Comparison of ENCODE assay signal across 27 cellular contexts in genomic region chr5:89470658-89471057, GRCh38.
"Had no signal": no experiment of that assay in that cellular context is flagged by ENCODE, and none has a peak within 500 bp of the region (broad histone marks: within the 10 kb centered on the region; RNA-seq: fewer than 3 reads in every experiment).

No MANE protein-coding gene starts in this region.

- H3K27me3 ChIP-seq: left lung, stomach, testis, thyroid gland, transverse colon, upper lobe of left lung, vagina had no signal

- H3K4me1 Mint-ChIP-seq: naive thymus-derived CD8-positive, alpha-beta T cell; neural crest cell; stimulated activated naive B cell treated with anti-CD40 and anti-IgM and Interleukin-4, amounts not matched to agents 10 μg/mL and 1 μg/mL and 100 μg/mL, for 72 hours had no signal

- H3K27me3 Mint-ChIP-seq: stimulated activated naive B cell treated with anti-CD40 and anti-IgM and Interleukin-4, amounts not matched to agents 10 μg/mL and 1 μg/mL and 100 μg/mL, for 72 hours had no signal

- H3K4me3 ChIP-seq: left lung, lower lobe of right lung, stomach, testis, thyroid gland, transverse colon, upper lobe of left lung, vagina had no signal

- H3K9me3 ChIP-seq: left lung, lower lobe of right lung, stomach, testis, thyroid gland, transverse colon, upper lobe of left lung, vagina had no signal

- DNase-seq: hippocampal formation; kidney glomerular epithelial cell; left cardiac atrium; left lung; lower lobe of right lung; mammary epithelial cell; mesenchymal stem cell; naive thymus-derived CD8-positive, alpha-beta T cell; occipital lobe; retina; right cardiac atrium; stimulated activated CD4-positive, alpha-beta T cell treated with anti-CD3 and anti-CD28 coated beads, Interleukin-12 subunit alpha, Interleukin-12 subunit beta, amount 100 ng/mL, for 4 hours; stimulated activated CD4-positive, alpha-beta T cell treated with anti-CD3 and anti-CD28 coated beads, Interleukin-15, amount 100 ng/mL, for 24 hours; stimulated activated CD4-positive, alpha-beta T cell treated with anti-CD3 and anti-CD28 coated beads, Interleukin-2, amount 100 ng/mL, for 24 hours; stimulated activated CD4-positive, alpha-beta T cell treated with anti-CD3 and anti-CD28 coated beads, Interleukin-4, amount 100 ng/mL, for 1 hour; stimulated activated naive B cell treated with anti-CD40 and anti-IgM and Interleukin-4, amounts not matched to agents 10 μg/mL and 1 μg/mL and 100 μg/mL, for 72 hours; stimulated activated naive CD8-positive, alpha-beta T cell treated with anti-CD3 and anti-CD28 coated beads, Interleukin-15, Interleukin-2, amounts not matched to agents 100 U/mL and 50 U/mL, for 24 hours; stomach; testis; thyroid gland; transverse colon; upper lobe of left lung had no signal

- H3K4me1 ChIP-seq: lower lobe of right lung, parathyroid adenoma, stomach, testis, thyroid gland, transverse colon, upper lobe of left lung, vagina had no signal

- H3K36me3 ChIP-seq: left lung, lower lobe of right lung, stomach, thyroid gland, transverse colon, upper lobe of left lung, vagina had no signal

- H3K36me3 Mint-ChIP-seq: naive thymus-derived CD8-positive, alpha-beta T cell had no signal

- H3K27ac ChIP-seq: left lung, lower lobe of right lung, parathyroid adenoma, stomach, testis, thyroid gland, transverse colon, upper lobe of left lung, vagina had no signal

- H3K4me3 Mint-ChIP-seq: naive thymus-derived CD8-positive, alpha-beta T cell; nephron; neural crest cell; stimulated activated naive B cell treated with anti-CD40 and anti-IgM and Interleukin-4, amounts not matched to agents 10 μg/mL and 1 μg/mL and 100 μg/mL, for 72 hours had no signal

- H3K9ac ChIP-seq: parathyroid adenoma had no signal

- H3K27ac Mint-ChIP-seq: naive thymus-derived CD8-positive, alpha-beta T cell; nephron; stimulated activated naive B cell treated with anti-CD40 and anti-IgM and Interleukin-4, amounts not matched to agents 10 μg/mL and 1 μg/mL and 100 μg/mL, for 72 hours had no signal

- ATAC-seq: left cardiac atrium; left lung; lower lobe of right lung; naive thymus-derived CD8-positive, alpha-beta T cell; right cardiac atrium; sciatic nerve; stimulated activated naive B cell treated with anti-CD40 and anti-IgM and Interleukin-4, amounts not matched to agents 10 μg/mL and 1 μg/mL and 100 μg/mL, for 72 hours; stimulated activated naive CD8-positive, alpha-beta T cell treated with anti-CD3 and anti-CD28 coated beads, Interleukin-15, Interleukin-2, amounts not matched to agents 100 U/mL and 50 U/mL, for 24 hours had no signal

- H2AFZ ChIP-seq: parathyroid adenoma had no signal

- H3K9me3 Mint-ChIP-seq: nephron, neural crest cell had no signal

- H3K79me2 ChIP-seq: parathyroid adenoma had no signal
